Comparison of ENCODE assay signal across 9 cellular contexts in genomic region chr16:17026600-17027242, GRCh38.
A peak's percentile ranks its signal among the peaks of the same experiment; 100 is the strongest.
DNase-seq lines count a peak whose midpoint lies in the region; ATAC-seq lines count a peak whose summit lies in the region.
"Had no signal": no experiment of that assay in that cellular context is flagged by ENCODE, and none has a peak within 500 bp of the region (broad histone marks: within the 10 kb centered on the region; RNA-seq: fewer than 3 reads in every experiment).

No MANE protein-coding gene starts in this region.

- H3K36me3 Mint-ChIP-seq in T-cell = peaks cover 16% of the 10 kb centered on the region

- H3K27me3 Mint-ChIP-seq in T-cell = no peaks in the 10 kb centered on the region

- H3K4me1 Mint-ChIP-seq in T-cell = peaks cover 30 to 48% (median 38%) of the 10 kb centered on the region in 3 donors

- H3K4me3 Mint-ChIP-seq in T-cell = peak overlapping the region in 2 of 3 donors; percentile 14 to 39

- POLR2A ChIA-PET in T-cell (lab: Charles Lee) = no interaction called here

- CTCF ChIA-PET in T-cell (lab: Charles Lee) = interaction anchor here in 1 of 2 donors (1.3 kb wide), 1 partner anchor 14 kb away, joined by 4 read pairs; no protein-coding TSS in a partner anchor

- peak in 30 of 34 experiments; percentile 3 to 50 (median 20) for DNase-seq in T-cell
- peak; percentile 5 for DNase-seq in stimulated activated CD8-positive, alpha-beta memory T cell treated with anti-CD3 and anti-CD28 coated beads, Interleukin-12 subunit alpha, Interleukin-12 subunit beta, amount 100 ng/mL, for 1 hour (ENCODE audit: low read depth)
- DNase-seq in SHP77 (lab: John Stamatoyannopoulos, UW) = no peak
- no peak for DNase-seq in Kasumi-1 (lab: John Stamatoyannopoulos, UW)
- DNase-seq in GOT3 (lab: John Stamatoyannopoulos, UW) = no peak

- ATAC-seq in GM19025 (IDR thresholded peaks at IDR 0.05; ENCODE audit: low read depth, unreplicated experiment) (peak; percentile 83), HG02623 (IDR thresholded peaks at IDR 0.05; ENCODE audit: unreplicated experiment) (peak; percentile 84), T-cell (replicated peaks in 1 of 4) (peak; percentile 77 to 98 (median 94)), GM19023 (IDR thresholded peaks at IDR 0.05; ENCODE audit: unreplicated experiment) (no peak)
- ATAC-seq: HCT116 had no signal

- H3K27ac Mint-ChIP-seq in T-cell = peak overlapping the region; percentile 50 to 56

- H3K9me3 Mint-ChIP-seq in T-cell = peaks cover 2 to 9% (median 6%) of the 10 kb centered on the region in 3 donors

Comparison
In these comparisons a context has a peak if more than half of its experiments do, and no peak if none do; other contexts are left out.
1. DNase-seq: peak in T-cell (30 of 34) and stimulated activated CD8-positive, alpha-beta memory T cell treated with anti-CD3 and anti-CD28 coated beads, Interleukin-12 subunit alpha, Interleukin-12 subunit beta, amount 100 ng/mL, for 1 hour (single experiment); none in SHP77 (0 of 2), Kasumi-1 (0 of 2) and GOT3 (single experiment).